Comparison of ENCODE assay signal across 22 cellular contexts in the genomic region with DNA sequence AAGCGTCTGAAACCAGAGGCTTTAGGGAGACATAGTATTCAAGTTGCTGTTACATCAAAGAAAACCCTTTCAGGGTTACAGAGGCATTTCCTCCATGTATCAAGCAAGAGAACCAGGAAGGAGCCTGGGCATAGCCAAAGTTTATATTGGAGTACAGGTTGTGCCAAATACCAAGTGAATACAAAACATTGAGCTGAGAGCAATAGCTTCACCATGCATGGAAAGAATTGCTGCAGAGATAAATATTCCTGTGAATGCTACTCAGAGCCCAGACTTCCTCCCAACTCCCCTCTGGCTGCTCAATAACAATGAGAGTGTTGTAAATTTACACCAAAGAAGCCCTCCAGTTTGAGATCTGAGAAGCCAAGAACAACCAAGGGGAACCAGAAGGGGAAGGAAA.
"Had no signal": no experiment of that assay in that cellular context is flagged by ENCODE, and none has a peak within 500 bp of the region (broad histone marks: within the 10 kb centered on the region; RNA-seq: fewer than 3 reads in every experiment).

No MANE protein-coding gene starts in this region.

- H3K9ac ChIP-seq: SK-N-SH had no signal

- H3K27me3 ChIP-seq: MG63 had no signal

- H3K36me3 ChIP-seq: MG63 had no signal

- FAIRE-seq: HepG2, RCC 7860 had no signal

- H3K9me3 ChIP-seq: MG63, SK-N-SH had no signal

- DNase-seq: IMR-90, Karpas-422, KG1, MG63, NCI-H1092, NCI-H1105 treated with DMSO at 0.1 percent for 48 hours, NCI-H1436, NCI-H187, NCI-H2029, NCI-H2081 treated with DMSO at 0.1 percent for 48 hours, NCI-H2171, NCI-H226, NCI-H446, NCI-H510A, NCI-H524 treated with DMSO at 0.1 percent for 48 hours, NCI-H69, NCI-H774, Right ventricle myocardium superior, RPMI8226, SK-N-SH had no signal

- ATAC-seq: HepG2 had no signal

- H3K4me3 ChIP-seq: MG63 had no signal

- H3K4me2 ChIP-seq: SK-N-SH had no signal
